16 cellular contexts compared by ENCODE assay signal in genomic region chr1:232675898-232676297, GRCh38.
"Had no signal": no experiment of that assay in that cellular context is flagged by ENCODE, and none has a peak within 500 bp of the region (broad histone marks: within the 10 kb centered on the region; RNA-seq: fewer than 3 reads in every experiment).

No MANE protein-coding gene starts in this region.

- H3K27me3 ChIP-seq: dorsolateral prefrontal cortex, esophagus muscularis mucosa, foreskin keratinocyte, gastroesophageal sphincter, heart right ventricle had no signal

- H3K27ac ChIP-seq: coronary artery, dorsolateral prefrontal cortex, foreskin keratinocyte, heart right ventricle, left ventricle myocardium inferior, lower lobe of right lung had no signal

- H3K4me1 ChIP-seq: foreskin keratinocyte, heart right ventricle, left ventricle myocardium inferior, lower lobe of right lung had no signal

- H3K9me3 ChIP-seq: esophagus muscularis mucosa, gastroesophageal sphincter, left ventricle myocardium inferior, lower lobe of right lung, mucosa of descending colon had no signal

- ATAC-seq: foreskin keratinocyte, left cardiac atrium, lower lobe of right lung, mucosa of descending colon had no signal

- H3K36me3 ChIP-seq: esophagus muscularis mucosa, gastroesophageal sphincter, heart right ventricle, left ventricle myocardium inferior, lower lobe of right lung had no signal

- H3K4me3 ChIP-seq: coronary artery, dorsolateral prefrontal cortex, esophagus muscularis mucosa, gastroesophageal sphincter, heart right ventricle, left ventricle myocardium inferior, lower lobe of right lung, mucosa of descending colon had no signal

- DNase-seq: dermis blood vessel endothelial cell; effector CD4-positive, alpha-beta T cell; effector memory CD4-positive, alpha-beta T cell; foreskin keratinocyte; heart right ventricle; hippocampal formation; left cardiac atrium; left ventricle myocardium inferior; lower lobe of right lung; mesenchymal stem cell; mucosa of descending colon; naive B cell had no signal
